ENCODE assay signal across 8 cellular contexts in genomic region chr19:45607071-45608029, GRCh38. TPM values are rescaled to one million over a fixed set of nuclear protein-coding genes. Genes with fewer than 3 reads are reported as not detected.
DNase-seq lines count a peak whose midpoint lies in the region; ATAC-seq and TF ChIP-seq lines count a peak whose summit lies in the region.

No MANE protein-coding gene starts in this region.

- TF ChIP-seq CTCF in AG04450 (IDR thresholded peaks at IDR 0.05; ENCODE audit: low read depth, low read length) (peak; percentile 94), GM20000 (IDR thresholded peaks at IDR 0.05; ENCODE audit: extremely low read depth, missing control alignments) (peak; percentile 51), fibroblast of lung (conservative IDR thresholded peaks at IDR 0.05 in 1 of 2, IDR thresholded peaks at IDR 0.05 in 1 of 2; ENCODE audit: low read depth in 1 of 2, low read length in 2 of 2) (peak; percentile 89 to 93)

- no peak overlapping the region for H3K9ac ChIP-seq in fibroblast of lung (ENCODE audit: insufficient read depth, low read length)

- peak overlapping the region; percentile 41 for H3K4me3 ChIP-seq in AG04450 (ENCODE audit: low read depth, low read length)
- peak overlapping the region in 2 of 4 experiments; percentile 13 to 46 for H3K4me3 ChIP-seq in fibroblast of lung (replicated peaks in 1 of 4; ENCODE audit: control extremely low read depth in 1 of 4, insufficient read depth in 1 of 4, low read depth in 3 of 4, low read length in 4 of 4)

- H4K20me1 ChIP-seq in fibroblast of lung (ENCODE audit: control insufficient read depth, extremely low read depth, insufficient read depth, low read length): no peaks in the 10 kb centered on the region

- no peaks in the 10 kb centered on the region for H3K9me3 ChIP-seq in AG04450 (ENCODE audit: control insufficient read depth, insufficient read depth, low read length)
- no peaks in the 10 kb centered on the region for H3K9me3 ChIP-seq in fibroblast of lung (ENCODE audit: control insufficient read depth, insufficient read depth, low read depth, low read length)

- ATAC-seq in GM18519 (IDR thresholded peaks at IDR 0.05; ENCODE audit: low FRiP score, unreplicated experiment): no peak

- CTCF ChIA-PET in AG04450 (lab: Charles Lee): interaction anchor here (0.6 to 3.3 kb wide), 4 partner anchors 31 to 73 kb away, joined by 3 to 16 read pairs (median 4); no protein-coding TSS in a partner anchor

- peak overlapping the region; percentile 71 for H2AFZ ChIP-seq in fibroblast of lung (ENCODE audit: low read length)

- DNase-seq in AG04450 (ENCODE audit: low read depth, low spot score) (peak; percentile 30), GM20000 (ENCODE audit: low spot score) (no peak), NCI-H774 (lab: John Stamatoyannopoulos, UW) (peak; percentile 31), activated T-helper 1 cell treated with Interleukin-2 at 50 U/mL for 16 hours (ENCODE audit: low read depth) (peak; percentile 9), fibroblast of lung (ENCODE audit: low read depth in 2 of 2) (peak; percentile 44 to 71), myocyte (ENCODE audit: low read depth) (peak; percentile 79)

- POLR2A ChIA-PET in AG04450 (lab: Yijun Ruan, JAX): interaction anchor here (0.9 kb wide), 1 partner anchor 34 kb away, joined by 3 read pairs; no protein-coding TSS in a partner anchor

- H3K36me3 ChIP-seq in fibroblast of lung (ENCODE audit: control insufficient read depth, insufficient read depth, low read length): peaks cover 5% of the 10 kb centered on the region

- H3K4me2 ChIP-seq in fibroblast of lung (ENCODE audit: extremely low read depth, insufficient read depth, low read length): peak overlapping the region; percentile 69

- H3K4me1 ChIP-seq in fibroblast of lung (ENCODE audit: control insufficient read depth, extremely low read depth, insufficient read depth, low read length): peaks cover 3% of the 10 kb centered on the region

- peaks cover 4% of the 10 kb centered on the region for H3K27me3 ChIP-seq in AG04450 (ENCODE audit: control insufficient read depth, insufficient read depth, low read length)
- peaks cover 4% of the 10 kb centered on the region for H3K27me3 ChIP-seq in fibroblast of lung (ENCODE audit: control insufficient read depth, insufficient read depth, low read length)

- no peaks in the 10 kb centered on the region for H3K79me2 ChIP-seq in fibroblast of lung (ENCODE audit: control insufficient read depth, insufficient read depth, low read length)

- H3K27ac ChIP-seq in AG04450 (ENCODE audit: low read depth, low read length) (no peak overlapping the region), fibroblast of lung (ENCODE audit: insufficient read depth, low read length) (no peak overlapping the region), temporal lobe (ENCODE audit: low read depth, low read length) (peak overlapping the region; percentile 17)

RNA-seq across cellular contexts. Expression of gene GPR4, which starts 5.3 kb away (rescaled TPM):
- polyA plus RNA-seq in AG04450 (2011; rRNA removed) (not detected in 2 replicates), fibroblast of lung (0.47 and 0.58 TPM in 2 replicates)
- not detected in 2 replicates for polyA minus RNA-seq in AG04450 (2011; rRNA and poly(A)+ RNA removed)
- total RNA-seq in fibroblast of lung (under 0.01 TPM in 1 of 2 replicates, not detected in the other), myocyte (not detected in 2 replicates), temporal lobe (0.25 TPM)
- polyA plus RNA-seq in fibroblast of lung (2012): 0.39 and 0.56 TPM in 2 replicates
- polyA minus RNA-seq in fibroblast of lung (ENCODE audit: low replicate concordance): 0.78 TPM in 1 of 2 replicates, not detected in the other
- polyA plus RNA-seq in myocyte (2012): not detected

RNA-seq across cellular contexts. Expression of gene OPA3, which starts 22.7 kb away (rescaled TPM):
- polyA plus RNA-seq in AG04450 (2011; rRNA removed) (12.2 and 13.3 TPM in 2 replicates), fibroblast of lung (8.3 and 11.3 TPM in 2 replicates)
- 8.7 and 14.2 TPM in 2 replicates for polyA minus RNA-seq in AG04450 (2011; rRNA and poly(A)+ RNA removed)
- total RNA-seq in fibroblast of lung (3.1 and 3.8 TPM in 2 replicates), myocyte (16.1 and 21.0 TPM in 2 replicates), temporal lobe (1.2 TPM)
- 6.9 and 8.6 TPM in 2 replicates for polyA plus RNA-seq in fibroblast of lung (2012)
- 13.6 and 30.8 TPM in 2 replicates for polyA minus RNA-seq in fibroblast of lung (ENCODE audit: low replicate concordance)
- polyA plus RNA-seq in myocyte (2012): 10.4 TPM

RNA-seq across cellular contexts. Expression of gene EML2, which starts 31.8 kb away (rescaled TPM):
- polyA plus RNA-seq in AG04450 (2011; rRNA removed) (10.8 and 14.9 TPM in 2 replicates), fibroblast of lung (11.0 and 11.2 TPM in 2 replicates)
- polyA minus RNA-seq in AG04450 (2011; rRNA and poly(A)+ RNA removed): 35.6 and 37.9 TPM in 2 replicates
- total RNA-seq in fibroblast of lung (34.7 and 69.9 TPM in 2 replicates), myocyte (24.7 and 25.5 TPM in 2 replicates), temporal lobe (13.0 TPM)
- polyA plus RNA-seq in fibroblast of lung (2012): 20.1 and 23.8 TPM in 2 replicates
- 46.3 and 99.1 TPM in 2 replicates for polyA minus RNA-seq in fibroblast of lung (ENCODE audit: low replicate concordance)
- 36.0 TPM for polyA plus RNA-seq in myocyte (2012)
